17 cellular contexts compared by ENCODE assay signal in genomic region chr11:80586464-80586863, GRCh38.
"Had no signal": no experiment of that assay in that cellular context is flagged by ENCODE, and none has a peak within 500 bp of the region (broad histone marks: within the 10 kb centered on the region; RNA-seq: fewer than 3 reads in every experiment).

No MANE protein-coding gene starts in this region.

- DNase-seq: activated CD4-positive, alpha-beta T cell treated with anti-CD3 and anti-CD28 coated beads, Interleukin-2, amount 10 ng/mL, durations not matched to agents 24 days and 14 days; activated CD8-positive, alpha-beta memory T cell treated with anti-CD3 and anti-CD28 coated beads, Interleukin-2, amount 50 U/mL, for 4 hours; activated CD8-positive, alpha-beta T cell treated with anti-CD3 and anti-CD28 coated beads, Interleukin-2, amount 10 ng/mL, durations not matched to agents 7 days and 5 days; activated effector memory CD4-positive, alpha-beta T cell treated with anti-CD3 and anti-CD28 coated beads, Interleukin-2, amount 50 U/mL, for 16 hours; activated T-cell treated with anti-CD3 and anti-CD28 coated beads, Interleukin-2, amount 50 U/mL, for 48 hours; adrenal gland; cerebellar nuclear complex; effector memory CD4-positive, alpha-beta T cell; gastrocnemius medialis; heart left ventricle; mucosa of descending colon; naive thymus-derived CD4-positive, alpha-beta T cell; T-helper 1 cell had no signal

- H3K4me3 ChIP-seq: adrenal gland, gastrocnemius medialis, heart left ventricle, mucosa of descending colon, thoracic aorta had no signal

- ATAC-seq: activated CD8-positive, alpha-beta T cell treated with anti-CD3 and anti-CD28 coated beads, Interleukin-2, amount 10 ng/mL, durations not matched to agents 7 days and 5 days; gastrocnemius medialis; heart left ventricle; left lobe of liver; mucosa of descending colon; naive thymus-derived CD4-positive, alpha-beta T cell; stimulated activated effector memory CD8-positive, alpha-beta T cell treated with anti-CD3 and anti-CD28 coated beads, Interleukin-12 subunit alpha, Interleukin-12 subunit beta, amount 100 ng/mL, for 72 hours; WTC11 had no signal
